ENCODE assay signal across 26 cellular contexts in genomic region chr2:118699816-118700215, GRCh38.
"Had no signal": no experiment of that assay in that cellular context is flagged by ENCODE, and none has a peak within 500 bp of the region (broad histone marks: within the 10 kb centered on the region; RNA-seq: fewer than 3 reads in every experiment).

No MANE protein-coding gene starts in this region.

- ATAC-seq: activated CD4-positive, alpha-beta T cell treated with anti-CD3 and anti-CD28 coated beads for 36 hours; activated CD8-positive, alpha-beta T cell treated with anti-CD3 and anti-CD28 coated beads for 36 hours had no signal

- H3K36me3 ChIP-seq: breast epithelium, Peyer's patch, SJCRH30, WERI-Rb-1 had no signal

- H3K27ac ChIP-seq: breast epithelium, Peyer's patch, RWPE1, SJCRH30, WERI-Rb-1 had no signal

- H3K27me3 ChIP-seq: breast epithelium, Peyer's patch, SJCRH30 had no signal

- H3K4me3 ChIP-seq: breast epithelium, Peyer's patch, SJCRH30 had no signal

- H3K9me3 ChIP-seq: breast epithelium, Peyer's patch, SJCRH30, SK-N-SH had no signal

- DNase-seq: activated CD4-positive, alpha-beta T cell treated with anti-CD3 and anti-CD28 coated beads for 36 hours; activated CD8-positive, alpha-beta memory T cell treated with anti-CD3 and anti-CD28 coated beads, Interleukin-2, amount 50 U/mL, for 4 hours; activated CD8-positive, alpha-beta T cell treated with anti-CD3 and anti-CD28 coated beads for 36 hours; activated naive CD4-positive, alpha-beta T cell treated with anti-CD3 and anti-CD28 coated beads, Interleukin-2, amount 50 U/mL, for 16 hours; activated T-cell treated with anti-CD3 and anti-CD28 coated beads, Interleukin-2, amount 50 U/mL, for 1 hour; aorta; central memory CD4-positive, alpha-beta T cell; NCI-H1092; NCI-H1417; NCI-H2029; NCI-H2107; NCI-H2171 treated with DMSO at 0.1 percent for 48 hours; NCI-H345; NCI-H510A; NCI-H526 treated with DMSO at 0.1 percent for 48 hours; NCI-H82; NK-92 treated with Interleukin-12 subunit alpha and Interleukin-12 subunit beta, amount 100 ng/mL, for 24 hours; OCI-M1; Peyer's patch; Right ventricle myocardium superior; SJCRH30; SK-N-SH; T-helper 1 cell; WERI-Rb-1 had no signal

- H3K27ac Mint-ChIP-seq: activated CD4-positive, alpha-beta T cell treated with anti-CD3 and anti-CD28 coated beads for 36 hours; activated CD8-positive, alpha-beta T cell treated with anti-CD3 and anti-CD28 coated beads for 36 hours had no signal

- H3K4me1 ChIP-seq: breast epithelium, Peyer's patch, SJCRH30 had no signal

- H3K9ac ChIP-seq: SK-N-SH had no signal

- H3K4me2 ChIP-seq: SK-N-SH had no signal
